Comparison of ENCODE assay signal across 1 cellular context in genomic region chr18:37666986-37667385, GRCh38.
TF ChIP-seq lines count a peak whose summit lies in the region.

No MANE protein-coding gene starts in this region.

TF ChIP-seq in K562, 482 proteins besides CTCF, POLR2A, EP300 and RAD21 (continued from another document):
- TF ChIP-seq THAP12 (CRISPR knock-in tag; IDR thresholded peaks at IDR 0.05) = no peak
- no peak for TF ChIP-seq RUNX1 (IDR thresholded peaks at IDR 0.05; ENCODE audit: low read depth)
- no peak for TF ChIP-seq RFX7 (CRISPR knock-in tag; IDR thresholded peaks at IDR 0.05)
- TF ChIP-seq ASH1L (IDR thresholded peaks at IDR 0.05; ENCODE audit: borderline replicate concordance, low read depth, partially characterized antibody) = no peak
- TF ChIP-seq PTBP1 (IDR thresholded peaks at IDR 0.05; ENCODE audit: low read depth, low read length) = no peak
- TF ChIP-seq ARID1B (IDR thresholded peaks at IDR 0.05) = peak; percentile 59; the same call in 1 of the 2 replicates
- TF ChIP-seq MEIS2 (IDR thresholded peaks at IDR 0.05; ENCODE audit: partially characterized antibody) = no peak
- TF ChIP-seq CREM (IDR thresholded peaks at IDR 0.05; ENCODE audit: low read depth) = no peak
- TF ChIP-seq SMARCA4 (IDR thresholded peaks at IDR 0.05) = peak; percentile 15; the same call in 1 of the 2 replicates
- 0 out of 2 replicates have a peak, but pooled peaks have one; percentile 9 for TF ChIP-seq TEAD4 (IDR thresholded peaks at IDR 0.05; ENCODE audit: low read length)
- no peak for TF ChIP-seq TEAD4 (CRISPR knock-in tag; IDR thresholded peaks at IDR 0.05; ENCODE audit: borderline replicate concordance)
- peak; percentile 71 for TF ChIP-seq RFX1 (IDR thresholded peaks at IDR 0.05)
- TF ChIP-seq MLLT1 (IDR thresholded peaks at IDR 0.05) = no peak
- TF ChIP-seq HDGF (IDR thresholded peaks at IDR 0.05) = no peak
- TF ChIP-seq TAL1 (IDR thresholded peaks at IDR 0.05) = peak; percentile 47; the same call in 1 of the 2 replicates
- 0 out of 4 replicates have a peak, but pooled peaks of 1 of the 2 experiments have one; percentile 15 for TF ChIP-seq FOXK2 (conservative IDR thresholded peaks at IDR 0.05 in 1 of 2, IDR thresholded peaks at IDR 0.05 in 1 of 2; ENCODE audit: low read depth in 2 of 2)
